8 cellular contexts compared by ENCODE assay signal in the genomic region with DNA sequence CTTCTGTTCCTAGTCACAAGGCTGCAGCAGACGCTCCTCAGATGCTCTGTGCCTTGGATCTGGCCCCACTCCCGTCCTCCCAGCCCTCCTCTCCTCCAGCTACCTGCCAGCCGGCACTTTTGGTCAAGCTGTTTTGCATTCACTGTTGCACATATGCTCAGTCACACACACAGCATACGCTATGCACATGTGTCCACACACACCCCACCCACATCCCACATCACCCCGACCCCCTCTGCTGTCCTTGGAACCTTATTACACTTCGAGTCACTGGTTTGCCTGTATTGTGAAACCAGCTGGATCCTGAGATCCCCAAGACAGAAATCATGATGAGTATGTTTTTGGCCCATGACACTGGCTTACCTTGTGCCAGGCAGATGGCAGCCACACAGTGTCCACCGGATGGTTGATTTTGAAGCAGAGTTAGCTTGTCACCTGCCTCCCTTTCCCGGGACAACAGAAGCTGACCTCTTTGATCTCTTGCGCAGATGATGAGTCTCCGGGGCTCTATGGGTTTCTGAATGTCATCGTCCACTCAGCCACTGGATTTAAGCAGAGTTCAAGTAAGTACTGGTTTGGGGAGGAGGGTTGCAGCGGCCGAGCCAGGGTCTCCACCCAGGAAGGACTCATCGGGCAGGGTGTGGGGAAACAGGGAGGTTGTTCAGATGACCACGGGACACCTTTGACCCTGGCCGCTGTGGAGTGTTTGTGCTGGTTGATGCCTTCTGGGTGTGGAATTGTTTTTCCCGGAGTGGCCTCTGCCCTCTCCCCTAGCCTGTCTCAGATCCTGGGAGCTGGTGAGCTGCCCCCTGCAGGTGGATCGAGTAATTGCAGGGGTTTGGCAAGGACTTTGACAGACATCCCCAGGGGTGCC.
A peak's percentile ranks its signal among the peaks of the same experiment; 100 is the strongest.
DNase-seq lines count a peak whose midpoint lies in the region; TF ChIP-seq lines count a peak whose summit lies in the region.

No MANE protein-coding gene starts in this region.

- TF ChIP-seq CTCF in LNCaP clone FGC (IDR thresholded peaks at IDR 0.05; ENCODE audit: control insufficient read depth, extremely low read depth, insufficient read depth), result peak; percentile 73
- TF ChIP-seq CTCF in choroid plexus epithelial cell (conservative IDR thresholded peaks at IDR 0.05; ENCODE audit: low read depth, low read length), result peak; percentile 96

- DNase-seq in G401 (ENCODE audit: low spot score) (peak; percentile 95), LNCaP clone FGC (ENCODE audit: low read depth) (no peak), choroid plexus epithelial cell (ENCODE audit: low read depth) (peak; percentile 70), amniotic stem cell (lab: John Stamatoyannopoulos, UW) (no peak), putamen (ENCODE audit: low spot score) (no peak)
- peak; percentile 31 to 58 for DNase-seq in activated CD4-positive, alpha-beta T cell treated with anti-CD3 and anti-CD28 coated beads for 4 hours
- DNase-seq in stimulated activated CD8-positive, alpha-beta memory T cell treated with anti-CD3 and anti-CD28 coated beads, Interleukin-7, amount 100 ng/mL, for 24 hours (ENCODE audit: low read depth), result peak; percentile 27

- no peaks in the 10 kb centered on the region for H3K9me3 ChIP-seq in mesodermal cell (ENCODE audit: control insufficient read depth, low read length)

- H3K36me3 ChIP-seq in mesodermal cell (ENCODE audit: control insufficient read depth, insufficient read depth, low read length), result peaks cover 83% of the 10 kb centered on the region

- in situ Hi-C loops in G401 (cut with HindIII; ENCODE audit: low sequenced_read_pairs), result no loop called here

- WGBS in mesodermal cell (ENCODE audit: insufficient coverage in 2 of 2), 2 experiments, result 80 to 95% methylated on average over 12 to 17 of the region's 18 CpGs

- H3K4me3 ChIP-seq in LNCaP clone FGC (ENCODE audit: low read depth, low read length) (no peak overlapping the region), choroid plexus epithelial cell (ENCODE audit: low read depth, low read length) (no peak overlapping the region), mesodermal cell (ENCODE audit: extremely low read depth, insufficient read depth, low read length, poor library complexity, severe bottlenecking) (no peak overlapping the region)

- H3K4me1 ChIP-seq in mesodermal cell (ENCODE audit: control insufficient read depth, insufficient read depth, low read length, poor library complexity, severe bottlenecking), result peaks cover 5% of the 10 kb centered on the region

- peak overlapping the region; percentile 45 for H3K27ac ChIP-seq in mesodermal cell (ENCODE audit: low read depth, low read length, severe bottlenecking)

Comparison
In these comparisons a context has a peak if more than half of its experiments do, and no peak if none do; other contexts are left out.
1. DNase-seq: peak in G401 (single experiment), activated CD4-positive, alpha-beta T cell treated with anti-CD3 and anti-CD28 coated beads for 4 hours (2 of 2), choroid plexus epithelial cell (single experiment) and stimulated activated CD8-positive, alpha-beta memory T cell treated with anti-CD3 and anti-CD28 coated beads, Interleukin-7, amount 100 ng/mL, for 24 hours (single experiment); none in LNCaP clone FGC (single experiment), amniotic stem cell (single experiment) and putamen (single experiment).